ENCODE assay signal across 8 cellular contexts in the genomic region with DNA sequence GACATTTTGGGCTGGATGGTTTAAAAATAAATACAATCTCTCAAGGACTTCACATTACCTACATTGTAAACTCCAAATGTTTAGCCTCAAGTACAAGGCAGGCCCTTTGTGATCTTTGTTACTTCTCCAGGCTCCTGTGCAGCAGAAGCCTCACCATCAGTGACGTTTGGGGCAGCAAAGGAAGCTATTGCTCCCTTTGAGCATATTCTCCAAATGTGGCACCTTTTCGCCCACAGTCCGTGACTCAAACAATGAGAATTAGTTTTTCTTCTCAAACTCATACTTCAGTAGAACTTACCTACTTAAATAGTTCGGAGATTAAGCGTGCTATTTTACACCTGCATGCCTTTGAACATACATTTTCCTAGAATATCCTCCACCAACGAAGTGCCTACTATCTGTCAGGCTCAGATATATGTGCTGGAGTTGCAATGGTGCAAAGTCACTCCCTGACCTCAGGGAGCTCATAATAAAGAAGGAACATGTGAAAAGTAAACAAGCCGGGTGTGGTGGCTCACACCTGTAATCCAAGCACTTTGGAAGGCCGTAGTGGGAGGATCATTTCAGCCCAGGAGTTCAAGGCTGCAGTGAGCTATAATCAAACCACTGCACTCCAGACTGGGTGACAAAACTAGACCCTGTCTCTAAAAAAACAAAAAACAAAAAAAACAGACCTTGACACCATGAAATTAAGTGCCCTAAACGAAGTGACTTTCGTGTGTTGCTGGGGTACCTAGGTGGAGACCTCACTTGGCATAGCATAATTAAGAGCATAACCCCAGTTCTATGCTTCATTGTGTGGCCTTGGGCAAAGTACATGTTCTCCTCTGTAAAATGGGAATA. TPM values are rescaled to one million over a fixed set of nuclear protein-coding genes. Genes with fewer than 3 reads are reported as not detected.
A peak's percentile ranks its signal among the peaks of the same experiment; 100 is the strongest.
DNase-seq lines count a peak whose midpoint lies in the region.

No MANE protein-coding gene starts in this region.

- H2AK5ac ChIP-seq in neuronal stem cell (ENCODE audit: low read depth, low read length) = no peak overlapping the region

- peaks cover 14% of the 10 kb centered on the region for H3K79me1 ChIP-seq in neuronal stem cell (ENCODE audit: low read depth, low read length)

- H2BK120ac ChIP-seq in neuronal stem cell (ENCODE audit: low read depth, low read length) = no peak overlapping the region

- no CpG with 5 or more reads among the region's 10 CpGs for WGBS in neuronal stem cell (ENCODE audit: extremely low coverage in 2 of 2, insufficient read length in 2 of 2, insufficient replicate concordance in 1 of 2), 2 donors

- H3K4me2 ChIP-seq in BLaER1 treated with 17β-estradiol and CSF1 and Interleukin-3, amounts not matched to agents 10 nM and 100 nM = peak overlapping the region; percentile 83 to 96 (median 91)
- peak overlapping the region; percentile 78 for H3K4me2 ChIP-seq in neuronal stem cell (ENCODE audit: insufficient read depth, low read length, poor library complexity, severe bottlenecking)

- H2BK12ac ChIP-seq in neuronal stem cell (ENCODE audit: low read length) = no peak overlapping the region

- DNase-seq in NCI-H69 (lab: John Stamatoyannopoulos, UW) (peak; percentile 31), neuronal stem cell (ENCODE audit: low spot score) (no peak), NCI-H345 treated with DMSO at 0.1 percent for 48 hours (lab: John Stamatoyannopoulos, UW; ENCODE audit: unreplicated experiment) (no peak), NCI-H1417 treated with DMSO at 0.1 percent for 48 hours (lab: John Stamatoyannopoulos, UW) (no peak), NK-92 (lab: John Stamatoyannopoulos, UW; ENCODE audit: unreplicated experiment) (no peak), NCI-H524 treated with DMSO at 0.1 percent for 48 hours (lab: John Stamatoyannopoulos, UW) (no peak)
- no peak for DNase-seq in effector memory CD4-positive, alpha-beta T cell

- no peaks in the 10 kb centered on the region for H3K9me3 ChIP-seq in BLaER1 treated with 17β-estradiol and CSF1 and Interleukin-3, amounts not matched to agents 10 nM and 100 nM (replicated peaks in 1 of 11)
- no peaks in the 10 kb centered on the region for H3K9me3 ChIP-seq in effector memory CD4-positive, alpha-beta T cell (ENCODE audit: control insufficient read depth, low read length)
- no peaks in the 10 kb centered on the region for H3K9me3 ChIP-seq in neuronal stem cell (replicated peaks in 1 of 2; ENCODE audit: control insufficient read depth in 2 of 2, insufficient read depth in 1 of 2, low read depth in 1 of 2, low read length in 2 of 2)

- H3K4me1 ChIP-seq in BLaER1 treated with 17β-estradiol and CSF1 and Interleukin-3, amounts not matched to agents 10 nM and 100 nM = peaks cover 32 to 39% (median 34%) of the 10 kb centered on the region in 10 experiments
- H3K4me1 ChIP-seq in effector memory CD4-positive, alpha-beta T cell (ENCODE audit: control insufficient read depth, insufficient read depth, low read length, poor library complexity, severe bottlenecking) = peaks cover 16% of the 10 kb centered on the region
- H3K4me1 ChIP-seq in neuronal stem cell (ENCODE audit: control insufficient read depth in 2 of 2, insufficient read depth in 1 of 2, low read depth in 1 of 2, low read length in 2 of 2) = peaks cover 11 to 18% of the 10 kb centered on the region in 2 donors

- H3K9ac ChIP-seq in BLaER1 treated with 17β-estradiol and CSF1 and Interleukin-3, amounts not matched to agents 10 nM and 100 nM = peak overlapping the region; percentile 81 to 97 (median 88)
- H3K9ac ChIP-seq in neuronal stem cell (ENCODE audit: low read depth, low read length, poor library complexity) = no peak overlapping the region

- no peak overlapping the region for H3K18ac ChIP-seq in neuronal stem cell (ENCODE audit: low read length)

- no peak overlapping the region for H3K23ac ChIP-seq in neuronal stem cell (ENCODE audit: low read depth, low read length, poor library complexity)

- H4K8ac ChIP-seq in neuronal stem cell (ENCODE audit: low read depth, low read length) = no peak overlapping the region

- H4K91ac ChIP-seq in neuronal stem cell (ENCODE audit: low read depth, low read length, poor library complexity) = no peak overlapping the region

- no peak overlapping the region for H3K14ac ChIP-seq in neuronal stem cell (ENCODE audit: low read length)

- no peak overlapping the region for H3K4ac ChIP-seq in neuronal stem cell (ENCODE audit: low read length)

- H3K27ac ChIP-seq in BLaER1 treated with 17β-estradiol and CSF1 and Interleukin-3, amounts not matched to agents 10 nM and 100 nM = peak overlapping the region; percentile 39 to 92 (median 79); a peak in 19 of 22 replicates
- no peak overlapping the region for H3K27ac ChIP-seq in effector memory CD4-positive, alpha-beta T cell (ENCODE audit: insufficient read depth, low read length, poor library complexity, severe bottlenecking)
- H3K27ac ChIP-seq in neuronal stem cell (replicated peaks; ENCODE audit: low read length) = peak overlapping the region; percentile 96

- no peak overlapping the region for H2BK5ac ChIP-seq in neuronal stem cell (ENCODE audit: low read length)

- H3K4me3 ChIP-seq in BLaER1 treated with 17β-estradiol and CSF1 and Interleukin-3, amounts not matched to agents 10 nM and 100 nM = peak overlapping the region; percentile 84 to 95 (median 89)
- H3K4me3 ChIP-seq in effector memory CD4-positive, alpha-beta T cell (ENCODE audit: insufficient read depth, low read depth, low read length, poor library complexity, severe bottlenecking) = peak overlapping the region; percentile 69
- peak overlapping the region in 1 of 2 donors; percentile 88 for H3K4me3 ChIP-seq in neuronal stem cell (ENCODE audit: low read length in 2 of 2)

- H2BK15ac ChIP-seq in neuronal stem cell (ENCODE audit: low read length) = no peak overlapping the region

- H4K20me1 ChIP-seq in BLaER1 treated with 17β-estradiol and CSF1 and Interleukin-3, amounts not matched to agents 10 nM and 100 nM = peaks cover 1 to 35% (median 11%) of the 10 kb centered on the region in 11 experiments; a peak in 16 of 22 replicates

- peaks cover 19 to 28% (median 26%) of the 10 kb centered on the region in 11 experiments for H3K36me3 ChIP-seq in BLaER1 treated with 17β-estradiol and CSF1 and Interleukin-3, amounts not matched to agents 10 nM and 100 nM
- H3K36me3 ChIP-seq in effector memory CD4-positive, alpha-beta T cell (ENCODE audit: control insufficient read depth, insufficient read depth, low read length) = peaks cover 16% of the 10 kb centered on the region
- H3K36me3 ChIP-seq in neuronal stem cell (replicated peaks in 1 of 2; ENCODE audit: control insufficient read depth in 2 of 2, insufficient read depth in 2 of 2, low read length in 2 of 2) = peaks cover 15 to 27% of the 10 kb centered on the region in 2 donors

- no peaks in the 10 kb centered on the region for H3K27me3 ChIP-seq in BLaER1 treated with 17β-estradiol and CSF1 and Interleukin-3, amounts not matched to agents 10 nM and 100 nM
- H3K27me3 ChIP-seq in effector memory CD4-positive, alpha-beta T cell (replicated peaks; ENCODE audit: control insufficient read depth, insufficient read depth, low read length, poor library complexity, severe bottlenecking) = no peaks in the 10 kb centered on the region
- H3K27me3 ChIP-seq in neuronal stem cell (ENCODE audit: control insufficient read depth in 3 of 3, insufficient read depth in 3 of 3, low read depth in 1 of 3, low read length in 3 of 3) = no peaks in the 10 kb centered on the region

- peak overlapping the region; percentile 90 for H2AFZ ChIP-seq in neuronal stem cell (ENCODE audit: low read length)

RNA-seq across cellular contexts. Expression of a gene that starts 1.2 kb away (rescaled TPM):
- 19.4 TPM for polyA plus RNA-seq in neuronal stem cell (2013, experiment 1 of 2)
- 19.4 TPM for polyA plus RNA-seq in neuronal stem cell (2013, experiment 2 of 2)

RNA-seq across cellular contexts. Expression of a gene that starts 4.0 kb away (rescaled TPM):
- polyA plus RNA-seq in neuronal stem cell (2013, experiment 1 of 2) = 8.2 TPM
- 8.7 TPM for polyA plus RNA-seq in neuronal stem cell (2013, experiment 2 of 2)

RNA-seq across cellular contexts. Expression of a gene that starts 18.0 kb away (rescaled TPM):
- polyA plus RNA-seq in neuronal stem cell (2013, experiment 1 of 2) = not detected
- polyA plus RNA-seq in neuronal stem cell (2013, experiment 2 of 2) = not detected

RNA-seq across cellular contexts. Expression of a gene that starts 20.2 kb away (rescaled TPM):
- 32.4 TPM for polyA plus RNA-seq in neuronal stem cell (2013, experiment 1 of 2)
- 33.6 TPM for polyA plus RNA-seq in neuronal stem cell (2013, experiment 2 of 2)

RNA-seq across cellular contexts. Expression of a gene that starts 41.2 kb away (rescaled TPM):
- not detected for polyA plus RNA-seq in neuronal stem cell (2013, experiment 1 of 2)
- polyA plus RNA-seq in neuronal stem cell (2013, experiment 2 of 2) = not detected
